ENCODE assay signal across 16 cellular contexts in the genomic region with DNA sequence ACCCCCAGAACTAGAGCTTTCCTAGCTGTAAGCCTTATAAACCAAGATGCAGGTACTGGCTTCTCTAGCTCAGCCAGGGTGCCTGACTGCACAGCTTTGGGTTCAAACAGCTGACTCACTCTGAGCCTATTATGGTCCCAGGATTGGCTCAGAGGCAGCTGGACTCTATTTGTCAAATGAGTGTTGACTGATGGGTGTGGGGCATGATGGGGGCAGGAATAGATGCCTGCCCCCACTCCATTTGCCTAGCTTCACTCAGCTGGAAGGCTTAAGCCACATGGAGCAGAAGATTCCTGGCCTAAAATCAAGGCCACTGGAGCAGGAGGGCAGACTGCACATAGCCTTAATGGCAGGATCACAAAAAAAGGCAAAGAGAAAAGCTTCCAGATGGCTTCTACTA.
A peak's percentile ranks its signal among the peaks of the same experiment; 100 is the strongest.
DNase-seq lines count a peak whose midpoint lies in the region; ATAC-seq and TF ChIP-seq lines count a peak whose summit lies in the region.
"Had no signal": no experiment of that assay in that cellular context is flagged by ENCODE, and none has a peak within 500 bp of the region (broad histone marks: within the 10 kb centered on the region; RNA-seq: fewer than 3 reads in every experiment).

No MANE protein-coding gene starts in this region.

- H2BK20ac ChIP-seq in IMR-90 (ENCODE audit: low read depth, low read length): no peak overlapping the region

- no peaks in the 10 kb centered on the region for H3K9me3 Mint-ChIP-seq in naive thymus-derived CD4-positive, alpha-beta T cell
- H3K9me3 Mint-ChIP-seq: GM23338 had no signal

- H3K4me2 ChIP-seq in IMR-90 (ENCODE audit: low read depth, low read length): no peak overlapping the region
- H3K4me2 ChIP-seq: GM23338, hepatocyte had no signal

- no peak overlapping the region for H2AK5ac ChIP-seq in IMR-90 (ENCODE audit: low read depth, low read length)

- H3K36me3 ChIP-seq in IMR-90 (ENCODE audit: control insufficient read depth, insufficient read depth, low read length) (peaks cover 2% of the 10 kb centered on the region; the same call in 1 of the 2 replicates), heart right ventricle (peaks cover 0 to 78% (median 12%) of the 10 kb centered on the region in 9 donors)
- H3K36me3 ChIP-seq in naive thymus-derived CD4-positive, alpha-beta T cell (ENCODE audit: control insufficient read depth in 2 of 3, insufficient read depth in 3 of 3, low read length in 3 of 3): no peaks in the 10 kb centered on the region

- H3K4me1 ChIP-seq in IMR-90 (ENCODE audit: control insufficient read depth, insufficient read depth, low read length) (peaks cover 6% of the 10 kb centered on the region; the same call in 1 of the 2 replicates), heart right ventricle (peaks cover 9 to 66% (median 53%) of the 10 kb centered on the region in 9 donors)
- no peaks in the 10 kb centered on the region for H3K4me1 ChIP-seq in naive thymus-derived CD4-positive, alpha-beta T cell (ENCODE audit: control insufficient read depth in 2 of 2, insufficient read depth in 2 of 2, low read length in 2 of 2)

- no peak overlapping the region for H3K9ac ChIP-seq in IMR-90 (ENCODE audit: low read depth, low read length)

- dilution Hi-C loops in IMR-90 (cut with HindIII; ENCODE audit: low sequenced_read_pairs, unreplicated experiment): loop anchor here (25.0 kb wide), 1 partner anchor 145 kb away; the partner anchor contains the start of genes P3R3URF, POMGNT1 and TSPAN1

- TF ChIP-seq CTCF in 22Rv1 (IDR thresholded peaks at IDR 0.05): no peak
- TF ChIP-seq CTCF in IMR-90 (conservative IDR thresholded peaks at IDR 0.05; ENCODE audit: low read depth, low read length): no peak
- no peak for TF ChIP-seq CTCF in heart right ventricle (IDR thresholded peaks at IDR 0.05)

- 0 out of 2 replicates have a peak overlapping the region, but pooled peaks have one; percentile 25 for H3K23ac ChIP-seq in IMR-90 (ENCODE audit: low read depth, low read length)

- H3K4me3 ChIP-seq in IMR-90 (ENCODE audit: insufficient read depth, low read depth, low read length) (no peak overlapping the region), heart right ventricle (no peak overlapping the region)
- H3K4me3 ChIP-seq in naive thymus-derived CD4-positive, alpha-beta T cell (ENCODE audit: low read length): no peak overlapping the region
- H3K4me3 ChIP-seq: GM23338, hepatocyte had no signal

- intact Hi-C loops in IMR-90 (cut with micrococcal nuclease) (loop anchor here (10.0 kb wide), 1 partner anchor 53 kb away; no protein-coding TSS in a partner anchor), heart right ventricle (cut with DNase I) (loop anchor here in 2 of 10 donors (2.0 to 5.0 kb wide), 2 partner anchors 80 to 91 kb away; partner anchors contain the start of gene PIK3R3 (in 1 of the 2))
- intact Hi-C loops in naive thymus-derived CD4-positive, alpha-beta T cell (cut with micrococcal nuclease): no loop called here

- 0 out of 2 replicates have a peak, but pooled peaks cover 6% of the 10 kb centered on the region for H4K20me1 ChIP-seq in IMR-90 (ENCODE audit: insufficient read depth, low read length)

- no peak overlapping the region for H3K18ac ChIP-seq in IMR-90 (ENCODE audit: low read depth, low read length)

- in situ Hi-C loops in IMR-90 (cut with MboI; ENCODE audit: low sequenced_read_pairs): no loop called here

- H3K9me3 ChIP-seq in IMR-90 (ENCODE audit: control insufficient read depth, insufficient read depth, low read length) (no peaks in the 10 kb centered on the region), heart right ventricle (no peaks in the 10 kb centered on the region)
- no peaks in the 10 kb centered on the region for H3K9me3 ChIP-seq in naive thymus-derived CD4-positive, alpha-beta T cell (ENCODE audit: control insufficient read depth in 2 of 3, low read length in 3 of 3)

- H2BK120ac ChIP-seq in IMR-90 (ENCODE audit: low read depth, low read length): no peak overlapping the region

- no peak overlapping the region for H3K4ac ChIP-seq in IMR-90 (ENCODE audit: low read depth, low read length)

- TF ChIP-seq POLR2A in IMR-90 (IDR thresholded peaks at IDR 0.05; ENCODE audit: low read depth, low read length): no peak

- H3K27ac ChIP-seq in 22Rv1 (peak overlapping the region; percentile 1; the same call in 1 of the 2 replicates), IMR-90 (ENCODE audit: insufficient read depth, low read length) (no peak overlapping the region), heart right ventricle (peak overlapping the region in 7 of 10 donors; percentile 2 to 32 (median 17))
- H3K27ac ChIP-seq in naive thymus-derived CD4-positive, alpha-beta T cell (ENCODE audit: low read depth, low read length): no peak overlapping the region
- H3K27ac ChIP-seq: hepatocyte had no signal

- 0 out of 4 replicates have a peak, but pooled peaks cover 0 to 5% of the 10 kb centered on the region in 2 experiments for H3K79me1 ChIP-seq in IMR-90 (ENCODE audit: low read depth in 1 of 2, low read length in 2 of 2)

- DNase-seq in IMR-90 (peak; percentile 27), heart right ventricle (peak in 1 of 2 donors; percentile 24), GM19240 (ENCODE audit: insufficient read length, low spot score) (no peak), SW 1271 (lab: John Stamatoyannopoulos, UW) (no peak)
- no peak for DNase-seq in naive thymus-derived CD4-positive, alpha-beta T cell
- DNase-seq in stimulated activated CD4-positive, alpha-beta T cell treated with anti-CD3 and anti-CD28 coated beads, Interleukin-1b, Interleukin-23, amount 100 ng/mL, for 48 hours: no peak
- DNase-seq: activated CD4-positive, alpha-beta T cell treated with anti-CD3 and anti-CD28 coated beads, Interleukin-2, amount 50 U/mL, for 48 hours; activated effector memory CD4-positive, alpha-beta T cell treated with Interleukin-2 at 50 U/mL for 16 hours; DND-41; Kasumi-1; mesenchymal stem cell; T-helper 9 cell had no signal

- H2AK9ac ChIP-seq in IMR-90 (replicated peaks; ENCODE audit: low read depth, low read length, poor library complexity): no peak overlapping the region

- peaks cover 8% of the 10 kb centered on the region for H3K9me1 ChIP-seq in IMR-90 (ENCODE audit: insufficient read depth, low read length)

- H3K27ac Mint-ChIP-seq in naive thymus-derived CD4-positive, alpha-beta T cell: no peak overlapping the region
- H3K27ac Mint-ChIP-seq: GM23338 had no signal

- H4K5ac ChIP-seq in IMR-90 (ENCODE audit: low read depth, low read length): no peak overlapping the region

- no peak overlapping the region for H2AFZ ChIP-seq in IMR-90 (replicated peaks; ENCODE audit: low read length, poor library complexity)
- H2AFZ ChIP-seq: GM23338, hepatocyte had no signal

- H3K4me3 Mint-ChIP-seq in naive thymus-derived CD4-positive, alpha-beta T cell: no peak overlapping the region
- H3K4me3 Mint-ChIP-seq: GM23338 had no signal

- no peaks in the 10 kb centered on the region for H3K27me3 ChIP-seq in IMR-90 (ENCODE audit: control insufficient read depth, insufficient read depth, low read length)
- H3K27me3 ChIP-seq in heart right ventricle: no peaks in the 10 kb centered on the region
- H3K27me3 ChIP-seq in naive thymus-derived CD4-positive, alpha-beta T cell (ENCODE audit: control insufficient read depth in 2 of 2, insufficient read depth in 2 of 2, low read length in 2 of 2): no peaks in the 10 kb centered on the region
- H3K27me3 ChIP-seq: hepatocyte had no signal

- CTCF ChIA-PET in IMR-90 (lab: Yijun Ruan, JAX): interaction anchor here (1.3 kb wide), 1 partner anchor 181 kb away, joined by 3 read pairs; no protein-coding TSS in a partner anchor
- CTCF ChIA-PET in naive thymus-derived CD4-positive, alpha-beta T cell (lab: Charles Lee): interaction anchor here (0.7 to 1.4 kb wide), 4 partner anchors 14 to 182 kb away, joined by 3 to 4 read pairs (median 3); no protein-coding TSS in a partner anchor

- no peak overlapping the region for H4K8ac ChIP-seq in IMR-90 (ENCODE audit: low read depth in 2 of 2, low read length in 2 of 2)

- no peak overlapping the region for H4K91ac ChIP-seq in IMR-90 (ENCODE audit: insufficient read depth, low read depth, low read length)

- no peaks in the 10 kb centered on the region for H3K36me3 Mint-ChIP-seq in naive thymus-derived CD4-positive, alpha-beta T cell

- POLR2A ChIA-PET in IMR-90 (lab: Charles Lee; ENCODE audit: unreplicated experiment): no interaction called here
- POLR2A ChIA-PET in naive thymus-derived CD4-positive, alpha-beta T cell (lab: Charles Lee): no interaction called here

- H3K14ac ChIP-seq in IMR-90 (replicated peaks; ENCODE audit: low read depth, low read length): no peak overlapping the region

- peak; percentile 46 for ATAC-seq in IMR-90 (ENCODE audit: low read depth)
- ATAC-seq in SK-N-SH treated with all-trans-retinoic acid at 6 μM for 48 hours: peak; percentile 33
- peak in 6 of 8 donors; percentile 12 to 71 (median 36) for ATAC-seq in heart right ventricle
- no peak for ATAC-seq in naive thymus-derived CD4-positive, alpha-beta T cell
- ATAC-seq: GM23338 had no signal

- no peak overlapping the region for H2BK5ac ChIP-seq in IMR-90 (ENCODE audit: low read depth, low read length, poor library complexity, severe bottlenecking)

- TF ChIP-seq RAD21 in IMR-90 (IDR thresholded peaks at IDR 0.05; ENCODE audit: low read length): no peak

- no peak overlapping the region for H3K56ac ChIP-seq in IMR-90 (ENCODE audit: extremely low read depth, insufficient read depth, low read length)

- peaks cover 0 to 6% (median 4%) of the 10 kb centered on the region in 5 donors for H3K27me3 Mint-ChIP-seq in naive thymus-derived CD4-positive, alpha-beta T cell

- no peak overlapping the region for H2BK15ac ChIP-seq in IMR-90 (ENCODE audit: low read depth, low read length)

- H3K4me1 Mint-ChIP-seq in naive thymus-derived CD4-positive, alpha-beta T cell: peaks cover 0 to 8% (median 5%) of the 10 kb centered on the region in 7 donors

- no TSS peak for BruUV-seq in IMR-90 (replicated peaks; lab: Mats Ljungman, UMichigan)

TF ChIP-seq in IMR-90, 13 proteins besides CTCF, POLR2A, EP300 and RAD21 (continues in another document):
- TF ChIP-seq MAZ (IDR thresholded peaks at IDR 0.05; ENCODE audit: borderline replicate concordance, low read depth, low read length) (no peak), RFX5 (IDR thresholded peaks at IDR 0.05; ENCODE audit: low read depth, low read length) (no peak), MAFK (IDR thresholded peaks at IDR 0.05; ENCODE audit: low read depth, low read length) (no peak), NFE2L2 (IDR thresholded peaks at IDR 0.05; ENCODE audit: low read depth, low read length) (no peak), MXI1 (IDR thresholded peaks at IDR 0.05; ENCODE audit: borderline replicate concordance, low read depth, low read length) (no peak), CHD1 (IDR thresholded peaks at IDR 0.05; ENCODE audit: low read depth, low read length) (no peak)

TF ChIP-seq in SK-N-SH treated with all-trans-retinoic acid at 6 μM for 48 hours, 23 proteins besides CTCF, POLR2A, EP300 and RAD21 (continues in another document):
- TF ChIP-seq BACH2 (CRISPR knock-in tag; IDR thresholded peaks at IDR 0.05; ENCODE audit: borderline replicate concordance) (no peak), ZFP3 (CRISPR knock-in tag; IDR thresholded peaks at IDR 0.05) (no peak), TOX (CRISPR knock-in tag; IDR thresholded peaks at IDR 0.05; ENCODE audit: borderline replicate concordance) (no peak), ZNF70 (CRISPR knock-in tag; IDR thresholded peaks at IDR 0.05) (no peak), OSR1 (CRISPR knock-in tag; IDR thresholded peaks at IDR 0.05) (no peak), TCF4 (CRISPR knock-in tag; IDR thresholded peaks at IDR 0.05; ENCODE audit: borderline replicate concordance) (no peak), RARB (CRISPR knock-in tag; IDR thresholded peaks at IDR 0.05) (no peak)

Comparison
In these comparisons a context has a peak if more than half of its experiments do, and no peak if none do; other contexts are left out.
1. H3K27ac ChIP-seq: peak in 22Rv1 (single experiment) and heart right ventricle (7 of 10); none in IMR-90 (single experiment) and naive thymus-derived CD4-positive, alpha-beta T cell (single experiment).